28 cellular contexts compared by ENCODE assay signal in genomic region chr10:45501791-45502190, GRCh38.
"Had no signal": no experiment of that assay in that cellular context is flagged by ENCODE, and none has a peak within 500 bp of the region (broad histone marks: within the 10 kb centered on the region; RNA-seq: fewer than 3 reads in every experiment).

No MANE protein-coding gene starts in this region.

- ATAC-seq: activated T-cell treated with anti-CD3 and anti-CD28 coated beads, Interleukin-2, amount 50 U/mL, for 72 hours; esophagus mucosa; T-helper 17 cell; WTC11 had no signal

- H3K36me3 ChIP-seq: brain microvascular endothelial cell had no signal

- FAIRE-seq: astrocyte, bronchial epithelial cell, frontal cortex had no signal

- DNase-seq: activated CD4-positive, alpha-beta memory T cell treated with anti-CD3 and anti-CD28 coated beads, Interleukin-2, amount 10 ng/mL, durations not matched to agents 7 days and 5 days; activated CD4-positive, alpha-beta T cell treated with anti-CD3 and anti-CD28 coated beads for 1 hour; activated CD4-positive, alpha-beta T cell treated with anti-CD3 and anti-CD28 coated beads for 4 hours; activated CD4-positive, alpha-beta T cell treated with anti-CD3 and anti-CD28 coated beads, Interleukin-2, amount 10 ng/mL, durations not matched to agents 7 days and 5 days; activated CD4-positive, alpha-beta T cell treated with anti-CD3 and anti-CD28 coated beads, Interleukin-2, amount 50 U/mL, for 4 hours; activated CD8-positive, alpha-beta memory T cell treated with anti-CD3 and anti-CD28 coated beads, Interleukin-2, amount 50 U/mL, for 48 hours; activated gamma-delta T cell; activated naive CD4-positive, alpha-beta T cell; activated naive CD4-positive, alpha-beta T cell treated with anti-CD3 and anti-CD28 coated beads, Interleukin-2, amount 50 U/mL, for 16 hours; activated T-cell treated with anti-CD3 and anti-CD28 coated beads for 4 hours; activated T-cell treated with anti-CD3 and anti-CD28 coated beads, Interleukin-2, amount 50 U/mL, for 24 hours; activated T-cell treated with anti-CD3 and anti-CD28 coated beads, Interleukin-2, amount 50 U/mL, for 72 hours; amniotic stem cell; anterior cingulate cortex; brain microvascular endothelial cell; effector CD8-positive, alpha-beta T cell; endodermal cell; foreskin fibroblast; head of caudate nucleus; T-helper 1 cell; T-helper 17 cell; T1000 had no signal

- H3K27ac ChIP-seq: brain microvascular endothelial cell, VCaP had no signal

- H3K27me3 ChIP-seq: brain microvascular endothelial cell had no signal
